Comparison of ENCODE assay signal across 8 cellular contexts in genomic region chr20:50987493-50988210, GRCh38. TPM values are rescaled to one million over a fixed set of nuclear protein-coding genes. Genes with fewer than 3 reads are reported as not detected.
DNase-seq lines count a peak whose midpoint lies in the region; ATAC-seq and TF ChIP-seq lines count a peak whose summit lies in the region.

No MANE protein-coding gene starts in this region.

- ATAC-seq in activated naive CD8-positive, alpha-beta T cell treated with anti-CD3 and anti-CD28 coated beads, Interleukin-2, amount 50 U/mL, for 24 hours: peak; percentile 91
- peak; percentile 83 to 92 (median 88) for ATAC-seq in heart right ventricle
- ATAC-seq in GM21786 (IDR thresholded peaks at IDR 0.05; ENCODE audit: unreplicated experiment): no peak

- intact Hi-C loops in heart right ventricle (cut with DNase I): loop anchor here (1.0 to 10.0 kb wide), 9 partner anchors 317 to 1095 kb away; no protein-coding TSS in a partner anchor

- DNase-seq in AG09309 (ENCODE audit: low read depth): peak; percentile 69
- peak; percentile 49 for DNase-seq in GM19238 (ENCODE audit: insufficient read length, low spot score)
- DNase-seq in NCI-H1436 treated with DMSO at 0.1 percent for 48 hours (lab: John Stamatoyannopoulos, UW): peak; percentile 41
- peak; percentile 92 for DNase-seq in SW480 (ENCODE audit: low spot score)
- peak; percentile 67 for DNase-seq in activated naive CD8-positive, alpha-beta T cell treated with anti-CD3 and anti-CD28 coated beads, Interleukin-2, amount 50 U/mL, for 24 hours
- DNase-seq in heart right ventricle: peak; percentile 18 to 74
- no peak for DNase-seq in retinal pigment epithelial cell (ENCODE audit: low read depth)

- H3K4me1 ChIP-seq in heart right ventricle: no peaks in the 10 kb centered on the region

- H3K27ac ChIP-seq in heart right ventricle: no peak overlapping the region

- H3K27me3 Mint-ChIP-seq in activated naive CD8-positive, alpha-beta T cell treated with anti-CD3 and anti-CD28 coated beads, Interleukin-2, amount 50 U/mL, for 24 hours: peaks cover 34% of the 10 kb centered on the region

- H3K9me3 Mint-ChIP-seq in activated naive CD8-positive, alpha-beta T cell treated with anti-CD3 and anti-CD28 coated beads, Interleukin-2, amount 50 U/mL, for 24 hours: no peaks in the 10 kb centered on the region

- peaks cover 2% of the 10 kb centered on the region for H3K4me1 Mint-ChIP-seq in activated naive CD8-positive, alpha-beta T cell treated with anti-CD3 and anti-CD28 coated beads, Interleukin-2, amount 50 U/mL, for 24 hours

- no peak overlapping the region for H3K4me3 ChIP-seq in AG09309 (ENCODE audit: control insufficient read depth, low read depth, low read length)
- no peak overlapping the region for H3K4me3 ChIP-seq in heart right ventricle
- H3K4me3 ChIP-seq in retinal pigment epithelial cell (ENCODE audit: low read length): no peak overlapping the region

- H3K9me3 ChIP-seq in heart right ventricle: no peaks in the 10 kb centered on the region

- TF ChIP-seq CTCF in AG09309 (IDR thresholded peaks at IDR 0.05; ENCODE audit: control insufficient read depth, insufficient read depth, low read depth, low read length, missing control alignments) (peak; percentile 91), heart right ventricle (IDR thresholded peaks at IDR 0.05) (peak; percentile 76 to 90 (median 86)), retinal pigment epithelial cell (conservative IDR thresholded peaks at IDR 0.05; ENCODE audit: low read depth, low read length) (peak; percentile 87)

- H3K27ac Mint-ChIP-seq in activated naive CD8-positive, alpha-beta T cell treated with anti-CD3 and anti-CD28 coated beads, Interleukin-2, amount 50 U/mL, for 24 hours: no peak overlapping the region

- peaks cover 0 to 71% (median 55%) of the 10 kb centered on the region in 7 donors for H3K27me3 ChIP-seq in heart right ventricle

- no peak overlapping the region for H3K4me3 Mint-ChIP-seq in activated naive CD8-positive, alpha-beta T cell treated with anti-CD3 and anti-CD28 coated beads, Interleukin-2, amount 50 U/mL, for 24 hours

- WGBS in heart right ventricle, 2 donors: 15 to 18% methylated on average over 13 of the region's 13 CpGs

- H3K36me3 Mint-ChIP-seq in activated naive CD8-positive, alpha-beta T cell treated with anti-CD3 and anti-CD28 coated beads, Interleukin-2, amount 50 U/mL, for 24 hours (ENCODE audit: low read depth): no peaks in the 10 kb centered on the region

- no peaks in the 10 kb centered on the region for H3K36me3 ChIP-seq in heart right ventricle

RNA-seq across cellular contexts. Expression of gene MOCS3, which starts 29.0 kb away (rescaled TPM):
- 1 to 10 TPM; 2.3 to 3.2 (median 2.6) TPM for total RNA-seq in heart right ventricle
- polyA plus RNA-seq in heart right ventricle: 1 to 10 TPM in 1 of 2 donors, under 1 TPM in 1; 0.95 to 1.7 TPM

RNA-seq across cellular contexts. Expression of gene DPM1, which starts 29.3 kb away (rescaled TPM):
- 10 to 100 TPM; 35.4 to 52.8 (median 49.9) TPM for total RNA-seq in heart right ventricle
- polyA plus RNA-seq in heart right ventricle: 10 to 100 TPM; 29.4 to 44.6 TPM

RNA-seq across cellular contexts. Expression of gene KCNG1, which starts 35.3 kb away (rescaled TPM):
- under 1 TPM in 7 of 10 donors, not detected in 3; 0.15 to 0.56 (median 0.31) TPM for total RNA-seq in heart right ventricle
- polyA plus RNA-seq in heart right ventricle: under 1 TPM in 1 of 2 donors, not detected in 1; 0.99 TPM

RNA-seq across cellular contexts. Expression of gene ADNP, which starts 56.4 kb away (rescaled TPM):
- 10 to 100 TPM; 30.9 to 46.1 (median 38.6) TPM for total RNA-seq in heart right ventricle
- 10 to 100 TPM; 14.6 to 27.8 TPM for polyA plus RNA-seq in heart right ventricle
